ENCODE assay signal across 32 cellular contexts in genomic region chr19:40559394-40559793, GRCh38.
"Had no signal": no experiment of that assay in that cellular context is flagged by ENCODE, and none has a peak within 500 bp of the region (broad histone marks: within the 10 kb centered on the region; RNA-seq: fewer than 3 reads in every experiment).

No MANE protein-coding gene starts in this region.

- DNase-seq: activated CD4-positive, alpha-beta memory T cell treated with anti-CD3 and anti-CD28 coated beads for 36 hours; activated CD4-positive, alpha-beta T cell treated with anti-CD3 and anti-CD28 coated beads for 36 hours; activated CD4-positive, alpha-beta T cell treated with anti-CD3 and anti-CD28 coated beads, Interleukin-2, amount 10 ng/mL, durations not matched to agents 24 days and 14 days; activated CD4-positive, CD25-positive, alpha-beta regulatory T cell; activated CD4-positive, CD25-positive, alpha-beta regulatory T cell treated with anti-CD3 and anti-CD28 coated beads, Interleukin-2, amount 50 U/mL, for 72 hours; activated CD8-positive, alpha-beta memory T cell treated with anti-CD3 and anti-CD28 coated beads, Interleukin-2, amount 10 ng/mL, durations not matched to agents 7 days and 5 days; activated CD8-positive, alpha-beta memory T cell treated with anti-CD3 and anti-CD28 coated beads, Interleukin-2, amount 50 U/mL, for 4 hours; activated CD8-positive, alpha-beta T cell treated with anti-CD3 and anti-CD28 coated beads, Interleukin-2, amount 10 ng/mL, durations not matched to agents 7 days and 5 days; activated gamma-delta T cell; activated naive CD4-positive, alpha-beta T cell treated with Interleukin-2 at 50 U/mL for 16 hours; activated T-cell treated with anti-CD3 and anti-CD28 coated beads, Interleukin-2, amount 50 U/mL, for 1 hour; activated T-cell treated with anti-CD3 and anti-CD28 coated beads, Interleukin-2, amount 50 U/mL, for 48 hours; amniotic stem cell; anterior cingulate cortex; brain microvascular endothelial cell; effector memory CD4-positive, alpha-beta T cell; foreskin fibroblast; T-helper 1 cell; T-helper 17 cell; T1000; WERI-Rb-1 had no signal

- H3K4me3 Mint-ChIP-seq: activated CD4-positive, alpha-beta memory T cell treated with anti-CD3 and anti-CD28 coated beads for 36 hours; activated CD4-positive, alpha-beta T cell treated with anti-CD3 and anti-CD28 coated beads for 36 hours; activated CD4-positive, alpha-beta T cell treated with anti-CD3 and anti-CD28 coated beads, Interleukin-2, amount 10 ng/mL, durations not matched to agents 24 days and 14 days; activated CD8-positive, alpha-beta memory T cell treated with anti-CD3 and anti-CD28 coated beads, Interleukin-2, amount 10 ng/mL, durations not matched to agents 7 days and 5 days; activated CD8-positive, alpha-beta T cell treated with anti-CD3 and anti-CD28 coated beads, Interleukin-2, amount 10 ng/mL, durations not matched to agents 7 days and 5 days; activated naive CD8-positive, alpha-beta T cell; central memory CD8-positive, alpha-beta T cell; dendritic cell treated with granulocyte-macrophage colony-stimulating factor and Interleukin-4, amounts not matched to agents 40 ng/mL and 50 ng/mL, for 4 days; endodermal cell; T-helper 17 cell; T-helper 2 cell treated with Interferon-gamma antibody and Interleukin-4, amounts not matched to agents 5 μg/mL and 100 μg/mL, for 36 hours had no signal

- H3K27ac ChIP-seq: brain microvascular endothelial cell, coronary artery, WERI-Rb-1 had no signal

- H3K36me3 ChIP-seq: brain microvascular endothelial cell had no signal

- ATAC-seq: activated CD4-positive, alpha-beta T cell treated with anti-CD3 and anti-CD28 coated beads for 36 hours; activated CD8-positive, alpha-beta memory T cell treated with anti-CD3 and anti-CD28 coated beads, Interleukin-2, amount 10 ng/mL, durations not matched to agents 7 days and 5 days; activated CD8-positive, alpha-beta T cell treated with anti-CD3 and anti-CD28 coated beads, Interleukin-2, amount 10 ng/mL, durations not matched to agents 7 days and 5 days; esophagus mucosa; T-helper 17 cell had no signal

- H3K36me3 Mint-ChIP-seq: activated CD4-positive, alpha-beta memory T cell treated with anti-CD3 and anti-CD28 coated beads for 36 hours; activated CD8-positive, alpha-beta memory T cell treated with anti-CD3 and anti-CD28 coated beads, Interleukin-2, amount 10 ng/mL, durations not matched to agents 7 days and 5 days; activated naive CD8-positive, alpha-beta T cell had no signal

- H3K4me3 ChIP-seq: coronary artery, dorsolateral prefrontal cortex had no signal

- FAIRE-seq: astrocyte, bronchial epithelial cell, frontal cortex had no signal

- H3K27ac Mint-ChIP-seq: activated CD4-positive, alpha-beta memory T cell treated with anti-CD3 and anti-CD28 coated beads for 36 hours; activated CD4-positive, alpha-beta T cell treated with anti-CD3 and anti-CD28 coated beads for 36 hours; activated CD4-positive, alpha-beta T cell treated with anti-CD3 and anti-CD28 coated beads, Interleukin-2, amount 10 ng/mL, durations not matched to agents 24 days and 14 days; activated CD8-positive, alpha-beta memory T cell treated with anti-CD3 and anti-CD28 coated beads, Interleukin-2, amount 10 ng/mL, durations not matched to agents 7 days and 5 days; activated CD8-positive, alpha-beta T cell treated with anti-CD3 and anti-CD28 coated beads, Interleukin-2, amount 10 ng/mL, durations not matched to agents 7 days and 5 days; activated naive CD8-positive, alpha-beta T cell; dendritic cell treated with granulocyte-macrophage colony-stimulating factor and Interleukin-4, amounts not matched to agents 40 ng/mL and 50 ng/mL, for 4 days; endodermal cell; T-helper 17 cell; T-helper 2 cell treated with Interferon-gamma antibody and Interleukin-4, amounts not matched to agents 5 μg/mL and 100 μg/mL, for 36 hours had no signal

- H3K9me3 Mint-ChIP-seq: activated CD4-positive, alpha-beta memory T cell treated with anti-CD3 and anti-CD28 coated beads for 36 hours; activated CD4-positive, alpha-beta T cell treated with anti-CD3 and anti-CD28 coated beads, Interleukin-2, amount 10 ng/mL, durations not matched to agents 24 days and 14 days; central memory CD8-positive, alpha-beta T cell; dendritic cell treated with granulocyte-macrophage colony-stimulating factor and Interleukin-4, amounts not matched to agents 40 ng/mL and 50 ng/mL, for 4 days; endodermal cell; T-helper 2 cell treated with Interferon-gamma antibody and Interleukin-4, amounts not matched to agents 5 μg/mL and 100 μg/mL, for 36 hours had no signal

- H3K4me1 Mint-ChIP-seq: activated CD4-positive, alpha-beta T cell treated with anti-CD3 and anti-CD28 coated beads for 36 hours; central memory CD8-positive, alpha-beta T cell; endodermal cell had no signal
